1 cellular context compared by ENCODE assay signal in the genomic region with DNA sequence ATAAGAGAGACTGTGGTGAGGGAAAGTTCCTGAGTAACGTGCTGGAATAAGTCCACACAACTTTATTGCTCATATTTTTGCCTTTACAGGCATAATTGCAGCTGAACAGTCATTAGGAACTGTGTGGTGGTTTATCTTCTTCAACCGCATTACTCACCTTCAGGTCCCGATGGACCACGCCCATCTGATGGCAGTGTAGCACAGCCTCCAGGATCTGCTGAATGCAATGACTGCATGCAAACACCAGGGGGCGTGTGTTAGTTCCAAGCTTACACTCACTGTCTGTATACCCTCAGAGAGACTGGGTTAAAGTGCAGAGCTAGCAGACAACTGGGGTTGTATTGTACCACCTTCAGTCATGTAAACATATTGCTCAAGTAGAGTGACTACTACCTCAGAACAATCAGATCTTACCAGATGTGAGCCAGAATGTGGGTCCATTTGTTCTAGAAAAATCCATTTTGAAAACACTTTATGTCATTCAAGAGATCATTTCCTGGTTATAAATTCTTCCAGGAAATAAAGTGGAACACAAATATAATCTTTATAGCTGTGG.
TF ChIP-seq lines count a peak whose summit lies in the region.

No MANE protein-coding gene starts in this region.

TF ChIP-seq in K562, 482 proteins besides CTCF, POLR2A, EP300 and RAD21 (continued from another document):
- TF ChIP-seq, protein P1, sequence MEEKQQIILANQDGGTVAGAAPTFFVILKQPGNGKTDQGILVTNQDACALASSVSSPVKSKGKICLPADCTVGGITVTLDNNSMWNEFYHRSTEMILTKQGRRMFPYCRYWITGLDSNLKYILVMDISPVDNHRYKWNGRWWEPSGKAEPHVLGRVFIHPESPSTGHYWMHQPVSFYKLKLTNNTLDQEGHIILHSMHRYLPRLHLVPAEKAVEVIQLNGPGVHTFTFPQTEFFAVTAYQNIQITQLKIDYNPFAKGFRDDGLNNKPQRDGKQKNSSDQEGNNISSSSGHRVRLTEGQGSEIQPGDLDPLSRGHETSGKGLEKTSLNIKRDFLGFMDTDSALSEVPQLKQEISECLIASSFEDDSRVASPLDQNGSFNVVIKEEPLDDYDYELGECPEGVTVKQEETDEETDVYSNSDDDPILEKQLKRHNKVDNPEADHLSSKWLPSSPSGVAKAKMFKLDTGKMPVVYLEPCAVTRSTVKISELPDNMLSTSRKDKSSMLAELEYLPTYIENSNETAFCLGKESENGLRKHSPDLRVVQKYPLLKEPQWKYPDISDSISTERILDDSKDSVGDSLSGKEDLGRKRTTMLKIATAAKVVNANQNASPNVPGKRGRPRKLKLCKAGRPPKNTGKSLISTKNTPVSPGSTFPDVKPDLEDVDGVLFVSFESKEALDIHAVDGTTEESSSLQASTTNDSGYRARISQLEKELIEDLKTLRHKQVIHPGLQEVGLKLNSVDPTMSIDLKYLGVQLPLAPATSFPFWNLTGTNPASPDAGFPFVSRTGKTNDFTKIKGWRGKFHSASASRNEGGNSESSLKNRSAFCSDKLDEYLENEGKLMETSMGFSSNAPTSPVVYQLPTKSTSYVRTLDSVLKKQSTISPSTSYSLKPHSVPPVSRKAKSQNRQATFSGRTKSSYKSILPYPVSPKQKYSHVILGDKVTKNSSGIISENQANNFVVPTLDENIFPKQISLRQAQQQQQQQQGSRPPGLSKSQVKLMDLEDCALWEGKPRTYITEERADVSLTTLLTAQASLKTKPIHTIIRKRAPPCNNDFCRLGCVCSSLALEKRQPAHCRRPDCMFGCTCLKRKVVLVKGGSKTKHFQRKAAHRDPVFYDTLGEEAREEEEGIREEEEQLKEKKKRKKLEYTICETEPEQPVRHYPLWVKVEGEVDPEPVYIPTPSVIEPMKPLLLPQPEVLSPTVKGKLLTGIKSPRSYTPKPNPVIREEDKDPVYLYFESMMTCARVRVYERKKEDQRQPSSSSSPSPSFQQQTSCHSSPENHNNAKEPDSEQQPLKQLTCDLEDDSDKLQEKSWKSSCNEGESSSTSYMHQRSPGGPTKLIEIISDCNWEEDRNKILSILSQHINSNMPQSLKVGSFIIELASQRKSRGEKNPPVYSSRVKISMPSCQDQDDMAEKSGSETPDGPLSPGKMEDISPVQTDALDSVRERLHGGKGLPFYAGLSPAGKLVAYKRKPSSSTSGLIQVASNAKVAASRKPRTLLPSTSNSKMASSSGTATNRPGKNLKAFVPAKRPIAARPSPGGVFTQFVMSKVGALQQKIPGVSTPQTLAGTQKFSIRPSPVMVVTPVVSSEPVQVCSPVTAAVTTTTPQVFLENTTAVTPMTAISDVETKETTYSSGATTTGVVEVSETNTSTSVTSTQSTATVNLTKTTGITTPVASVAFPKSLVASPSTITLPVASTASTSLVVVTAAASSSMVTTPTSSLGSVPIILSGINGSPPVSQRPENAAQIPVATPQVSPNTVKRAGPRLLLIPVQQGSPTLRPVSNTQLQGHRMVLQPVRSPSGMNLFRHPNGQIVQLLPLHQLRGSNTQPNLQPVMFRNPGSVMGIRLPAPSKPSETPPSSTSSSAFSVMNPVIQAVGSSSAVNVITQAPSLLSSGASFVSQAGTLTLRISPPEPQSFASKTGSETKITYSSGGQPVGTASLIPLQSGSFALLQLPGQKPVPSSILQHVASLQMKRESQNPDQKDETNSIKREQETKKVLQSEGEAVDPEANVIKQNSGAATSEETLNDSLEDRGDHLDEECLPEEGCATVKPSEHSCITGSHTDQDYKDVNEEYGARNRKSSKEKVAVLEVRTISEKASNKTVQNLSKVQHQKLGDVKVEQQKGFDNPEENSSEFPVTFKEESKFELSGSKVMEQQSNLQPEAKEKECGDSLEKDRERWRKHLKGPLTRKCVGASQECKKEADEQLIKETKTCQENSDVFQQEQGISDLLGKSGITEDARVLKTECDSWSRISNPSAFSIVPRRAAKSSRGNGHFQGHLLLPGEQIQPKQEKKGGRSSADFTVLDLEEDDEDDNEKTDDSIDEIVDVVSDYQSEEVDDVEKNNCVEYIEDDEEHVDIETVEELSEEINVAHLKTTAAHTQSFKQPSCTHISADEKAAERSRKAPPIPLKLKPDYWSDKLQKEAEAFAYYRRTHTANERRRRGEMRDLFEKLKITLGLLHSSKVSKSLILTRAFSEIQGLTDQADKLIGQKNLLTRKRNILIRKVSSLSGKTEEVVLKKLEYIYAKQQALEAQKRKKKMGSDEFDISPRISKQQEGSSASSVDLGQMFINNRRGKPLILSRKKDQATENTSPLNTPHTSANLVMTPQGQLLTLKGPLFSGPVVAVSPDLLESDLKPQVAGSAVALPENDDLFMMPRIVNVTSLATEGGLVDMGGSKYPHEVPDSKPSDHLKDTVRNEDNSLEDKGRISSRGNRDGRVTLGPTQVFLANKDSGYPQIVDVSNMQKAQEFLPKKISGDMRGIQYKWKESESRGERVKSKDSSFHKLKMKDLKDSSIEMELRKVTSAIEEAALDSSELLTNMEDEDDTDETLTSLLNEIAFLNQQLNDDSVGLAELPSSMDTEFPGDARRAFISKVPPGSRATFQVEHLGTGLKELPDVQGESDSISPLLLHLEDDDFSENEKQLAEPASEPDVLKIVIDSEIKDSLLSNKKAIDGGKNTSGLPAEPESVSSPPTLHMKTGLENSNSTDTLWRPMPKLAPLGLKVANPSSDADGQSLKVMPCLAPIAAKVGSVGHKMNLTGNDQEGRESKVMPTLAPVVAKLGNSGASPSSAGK (IDR thresholded peaks at IDR 0.05), result no peak
- TF ChIP-seq ZNF76 (CRISPR knock-in tag; IDR thresholded peaks at IDR 0.05; ENCODE audit: borderline replicate concordance) (no peak), CTBP1 (IDR thresholded peaks at IDR 0.05; ENCODE audit: borderline replicate concordance) (peak; percentile 58; the same call in 1 of the 2 replicates), JUND (IDR thresholded peaks at IDR 0.05; ENCODE audit: borderline replicate concordance, low read depth, low read length) (peak; percentile 63; the same call in 1 of the 2 replicates), JUND (tag; IDR thresholded peaks at IDR 0.05; ENCODE audit: borderline replicate concordance, low read depth, low read length) (peak; percentile 26; the same call in 1 of the 3 replicates), FOSL1 (tag; conservative IDR thresholded peaks at IDR 0.05) (peak; percentile 32; the same call in 1 of the 2 replicates), RBBP5 (IDR thresholded peaks at IDR 0.05; ENCODE audit: borderline replicate concordance, insufficient read depth, low read length, poor library complexity, severe bottlenecking) (no peak), KLF13 (tag; IDR thresholded peaks at IDR 0.05; ENCODE audit: borderline replicate concordance, low read depth) (peak; percentile 65; the same call in 1 of the 2 replicates), RFX5 (IDR thresholded peaks at IDR 0.05; ENCODE audit: low read depth, low read length) (no peak), MAFG (tag; conservative IDR thresholded peaks at IDR 0.05) (no peak), ZBTB40 (IDR thresholded peaks at IDR 0.05) (peak; percentile 76), ZBTB40 (CRISPR knock-in tag; IDR thresholded peaks at IDR 0.05) (peak; percentile 90), ATF7 (IDR thresholded peaks at IDR 0.05) (0 out of 2 replicates have a peak, but pooled peaks have one; percentile 15), CREM (IDR thresholded peaks at IDR 0.05; ENCODE audit: low read depth) (peak; percentile 52), SMC3 (conservative IDR thresholded peaks at IDR 0.05; ENCODE audit: insufficient read depth, low read depth, low read length) (peak; percentile 71), SP1 (CRISPR knock-in tag; IDR thresholded peaks at IDR 0.05) (peak; percentile 31; the same call in 1 of the 2 replicates)
- TF ChIP-seq, protein P2, sequence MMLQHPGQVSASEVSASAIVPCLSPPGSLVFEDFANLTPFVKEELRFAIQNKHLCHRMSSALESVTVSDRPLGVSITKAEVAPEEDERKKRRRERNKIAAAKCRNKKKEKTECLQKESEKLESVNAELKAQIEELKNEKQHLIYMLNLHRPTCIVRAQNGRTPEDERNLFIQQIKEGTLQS (IDR thresholded peaks at IDR 0.05), result no peak; the same call in 1 of the 2 replicates
- TF ChIP-seq, protein P2 (CRISPR knock-in tag; conservative IDR thresholded peaks at IDR 0.05), result no peak
- TF ChIP-seq, protein P3, sequence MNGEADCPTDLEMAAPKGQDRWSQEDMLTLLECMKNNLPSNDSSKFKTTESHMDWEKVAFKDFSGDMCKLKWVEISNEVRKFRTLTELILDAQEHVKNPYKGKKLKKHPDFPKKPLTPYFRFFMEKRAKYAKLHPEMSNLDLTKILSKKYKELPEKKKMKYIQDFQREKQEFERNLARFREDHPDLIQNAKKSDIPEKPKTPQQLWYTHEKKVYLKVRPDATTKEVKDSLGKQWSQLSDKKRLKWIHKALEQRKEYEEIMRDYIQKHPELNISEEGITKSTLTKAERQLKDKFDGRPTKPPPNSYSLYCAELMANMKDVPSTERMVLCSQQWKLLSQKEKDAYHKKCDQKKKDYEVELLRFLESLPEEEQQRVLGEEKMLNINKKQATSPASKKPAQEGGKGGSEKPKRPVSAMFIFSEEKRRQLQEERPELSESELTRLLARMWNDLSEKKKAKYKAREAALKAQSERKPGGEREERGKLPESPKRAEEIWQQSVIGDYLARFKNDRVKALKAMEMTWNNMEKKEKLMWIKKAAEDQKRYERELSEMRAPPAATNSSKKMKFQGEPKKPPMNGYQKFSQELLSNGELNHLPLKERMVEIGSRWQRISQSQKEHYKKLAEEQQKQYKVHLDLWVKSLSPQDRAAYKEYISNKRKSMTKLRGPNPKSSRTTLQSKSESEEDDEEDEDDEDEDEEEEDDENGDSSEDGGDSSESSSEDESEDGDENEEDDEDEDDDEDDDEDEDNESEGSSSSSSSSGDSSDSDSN (IDR thresholded peaks at IDR 0.05; ENCODE audit: borderline replicate concordance in 1 of 2, low read depth in 2 of 2, low read length in 2 of 2), result no peak
